In genomic region chr20:45300961-45301360, GRCh38 we compare ENCODE assay signal across 8 cellular contexts. TPM values are rescaled to one million over a fixed set of nuclear protein-coding genes. Genes with fewer than 3 reads are reported as not detected.
DNase-seq lines count a peak whose midpoint lies in the region; ATAC-seq and TF ChIP-seq lines count a peak whose summit lies in the region.

No MANE protein-coding gene starts in this region.

- no peak overlapping the region for H3K27ac Mint-ChIP-seq in activated naive CD4-positive, alpha-beta T cell treated with anti-CD3 and anti-CD28 coated beads, Interleukin-2, amount 10 ng/mL, durations not matched to agents 7 days and 5 days
- H3K27ac Mint-ChIP-seq in naive thymus-derived CD8-positive, alpha-beta T cell: no peak overlapping the region
- H3K27ac Mint-ChIP-seq in activated T-helper 1 cell treated with anti-CD3 and anti-CD28 coated beads, Interleukin-12 subunit alpha, Interleukin-12 subunit beta, Interleukin-2, Interleukin-4 antibody, amounts not matched to agents 30 ng/mL and 10 ng/mL and 1 ng/mL, durations not matched to agents 14 hours and 24 hours and 36 hours: no peak overlapping the region

- H3K36me3 Mint-ChIP-seq in activated naive CD4-positive, alpha-beta T cell treated with anti-CD3 and anti-CD28 coated beads, Interleukin-2, amount 10 ng/mL, durations not matched to agents 7 days and 5 days: no peaks in the 10 kb centered on the region
- H3K36me3 Mint-ChIP-seq in naive thymus-derived CD8-positive, alpha-beta T cell: no peaks in the 10 kb centered on the region
- peaks cover 17% of the 10 kb centered on the region for H3K36me3 Mint-ChIP-seq in activated T-helper 1 cell treated with anti-CD3 and anti-CD28 coated beads, Interleukin-12 subunit alpha, Interleukin-12 subunit beta, Interleukin-2, Interleukin-4 antibody, amounts not matched to agents 30 ng/mL and 10 ng/mL and 1 ng/mL, durations not matched to agents 14 hours and 24 hours and 36 hours (ENCODE audit: low read depth)

- no peaks in the 10 kb centered on the region for H3K9me3 ChIP-seq in left ventricle myocardium inferior (replicated peaks)
- H3K9me3 ChIP-seq in Loucy (ENCODE audit: insufficient read depth, low read depth, low read length): no peaks in the 10 kb centered on the region

- DNase-seq in left ventricle myocardium inferior: no peak
- no peak for DNase-seq in Right ventricle myocardium superior
- DNase-seq in activated naive CD4-positive, alpha-beta T cell treated with anti-CD3 and anti-CD28 coated beads, Interleukin-2, amount 10 ng/mL, durations not matched to agents 7 days and 5 days: peak; percentile 58
- peak in 2 of 10 donors; percentile 8 to 33 for DNase-seq in naive thymus-derived CD8-positive, alpha-beta T cell
- DNase-seq in amniotic stem cell (lab: John Stamatoyannopoulos, UW): no peak
- DNase-seq in DMS79 treated with DMSO at 0.1 percent for 48 hours (lab: John Stamatoyannopoulos, UW): no peak
- DNase-seq in activated T-helper 1 cell treated with anti-CD3 and anti-CD28 coated beads, Interleukin-12 subunit alpha, Interleukin-12 subunit beta, Interleukin-2, Interleukin-4 antibody, amounts not matched to agents 30 ng/mL and 10 ng/mL and 1 ng/mL, durations not matched to agents 14 hours and 24 hours and 36 hours (ENCODE audit: low spot score): no peak

- ATAC-seq in Right ventricle myocardium superior (ENCODE audit: poor library complexity): no peak
- peak; percentile 68 to 79 for ATAC-seq in naive thymus-derived CD8-positive, alpha-beta T cell

- H3K9me3 Mint-ChIP-seq in activated naive CD4-positive, alpha-beta T cell treated with anti-CD3 and anti-CD28 coated beads, Interleukin-2, amount 10 ng/mL, durations not matched to agents 7 days and 5 days: no peaks in the 10 kb centered on the region
- H3K9me3 Mint-ChIP-seq in naive thymus-derived CD8-positive, alpha-beta T cell: no peaks in the 10 kb centered on the region
- no peaks in the 10 kb centered on the region for H3K9me3 Mint-ChIP-seq in activated T-helper 1 cell treated with anti-CD3 and anti-CD28 coated beads, Interleukin-12 subunit alpha, Interleukin-12 subunit beta, Interleukin-2, Interleukin-4 antibody, amounts not matched to agents 30 ng/mL and 10 ng/mL and 1 ng/mL, durations not matched to agents 14 hours and 24 hours and 36 hours

- H3F3A ChIP-seq in Loucy (ENCODE audit: low read depth): no peaks in the 10 kb centered on the region

- H4K20me1 ChIP-seq in Loucy (ENCODE audit: insufficient read depth, low read length, poor library complexity, severe bottlenecking): no peaks in the 10 kb centered on the region

- no peaks in the 10 kb centered on the region for H3K4me1 ChIP-seq in left ventricle myocardium inferior
- no peaks in the 10 kb centered on the region for H3K4me1 ChIP-seq in Loucy (ENCODE audit: insufficient read depth, low read length, poor library complexity, severe bottlenecking)

- H2AFZ ChIP-seq in Loucy (ENCODE audit: low read length): peak overlapping the region; percentile 65; the same call in 1 of the 2 replicates

- TF ChIP-seq CTCF in left ventricle myocardium inferior (IDR thresholded peaks at IDR 0.05; ENCODE audit: borderline replicate concordance) (peak; percentile 22), Loucy (conservative IDR thresholded peaks at IDR 0.05; ENCODE audit: low read length) (peak; percentile 75)

- intact Hi-C loops in left ventricle myocardium inferior (cut with micrococcal nuclease): no loop called here
- intact Hi-C loops in Right ventricle myocardium superior (cut with DNase I): no loop called here
- intact Hi-C loops in activated T-helper 1 cell treated with anti-CD3 and anti-CD28 coated beads, Interleukin-12 subunit alpha, Interleukin-12 subunit beta, Interleukin-2, Interleukin-4 antibody, amounts not matched to agents 30 ng/mL and 10 ng/mL and 1 ng/mL, durations not matched to agents 14 hours and 24 hours and 36 hours (cut with micrococcal nuclease): loop anchor here (1.0 to 10.0 kb wide), 3 partner anchors 8 to 454 kb away; no protein-coding TSS in a partner anchor

- H3K27me3 ChIP-seq in left ventricle myocardium inferior (ENCODE audit: low read depth) (peaks cover 81% of the 10 kb centered on the region), Loucy (ENCODE audit: insufficient read depth, low read length, poor library complexity, severe bottlenecking) (no peaks in the 10 kb centered on the region)

- peaks cover 2% of the 10 kb centered on the region for H3K4me1 Mint-ChIP-seq in activated naive CD4-positive, alpha-beta T cell treated with anti-CD3 and anti-CD28 coated beads, Interleukin-2, amount 10 ng/mL, durations not matched to agents 7 days and 5 days
- no peaks in the 10 kb centered on the region for H3K4me1 Mint-ChIP-seq in naive thymus-derived CD8-positive, alpha-beta T cell
- H3K4me1 Mint-ChIP-seq in activated T-helper 1 cell treated with anti-CD3 and anti-CD28 coated beads, Interleukin-12 subunit alpha, Interleukin-12 subunit beta, Interleukin-2, Interleukin-4 antibody, amounts not matched to agents 30 ng/mL and 10 ng/mL and 1 ng/mL, durations not matched to agents 14 hours and 24 hours and 36 hours (ENCODE audit: low read depth): peaks cover 49% of the 10 kb centered on the region

- no peaks in the 10 kb centered on the region for H3K79me2 ChIP-seq in Loucy (ENCODE audit: insufficient read depth, low read length)

- no peak overlapping the region for H3K4me3 Mint-ChIP-seq in activated naive CD4-positive, alpha-beta T cell treated with anti-CD3 and anti-CD28 coated beads, Interleukin-2, amount 10 ng/mL, durations not matched to agents 7 days and 5 days
- no peak overlapping the region for H3K4me3 Mint-ChIP-seq in naive thymus-derived CD8-positive, alpha-beta T cell
- H3K4me3 Mint-ChIP-seq in activated T-helper 1 cell treated with anti-CD3 and anti-CD28 coated beads, Interleukin-12 subunit alpha, Interleukin-12 subunit beta, Interleukin-2, Interleukin-4 antibody, amounts not matched to agents 30 ng/mL and 10 ng/mL and 1 ng/mL, durations not matched to agents 14 hours and 24 hours and 36 hours: no peak overlapping the region

- no peak overlapping the region for H3K4me2 ChIP-seq in Loucy (ENCODE audit: low read depth, low read length, poor library complexity, severe bottlenecking)

- H3K27ac ChIP-seq in left ventricle myocardium inferior (replicated peaks): no peak overlapping the region

- H3K9ac ChIP-seq in Loucy (ENCODE audit: low read depth, low read length, poor library complexity, severe bottlenecking): no peak overlapping the region

- CTCF ChIA-PET in activated naive CD4-positive, alpha-beta T cell treated with anti-CD3 and anti-CD28 coated beads, Interleukin-2, amount 10 ng/mL, durations not matched to agents 7 days and 5 days (lab: Charles Lee): interaction anchor here (0.6 to 6.2 kb wide), 8 partner anchors 9 to 470 kb away, joined by 3 to 93 read pairs (median 5); no protein-coding TSS in a partner anchor

- H3K36me3 ChIP-seq in left ventricle myocardium inferior: no peaks in the 10 kb centered on the region
- no peaks in the 10 kb centered on the region for H3K36me3 ChIP-seq in Loucy (ENCODE audit: insufficient read depth, low read length)

- H3K4me3 ChIP-seq in left ventricle myocardium inferior (no peak overlapping the region), Loucy (ENCODE audit: low read length, poor library complexity, severe bottlenecking) (no peak overlapping the region)

- POLR2A ChIA-PET in naive thymus-derived CD8-positive, alpha-beta T cell (lab: Charles Lee): no interaction called here

- no peaks in the 10 kb centered on the region for H3K9me2 ChIP-seq in Loucy (replicated peaks; ENCODE audit: low read depth, low read length)

- H3K27me3 Mint-ChIP-seq in activated naive CD4-positive, alpha-beta T cell treated with anti-CD3 and anti-CD28 coated beads, Interleukin-2, amount 10 ng/mL, durations not matched to agents 7 days and 5 days: peaks cover 58% of the 10 kb centered on the region
- H3K27me3 Mint-ChIP-seq in naive thymus-derived CD8-positive, alpha-beta T cell: peaks cover 13 to 83% (median 42%) of the 10 kb centered on the region in 5 donors
- H3K27me3 Mint-ChIP-seq in activated T-helper 1 cell treated with anti-CD3 and anti-CD28 coated beads, Interleukin-12 subunit alpha, Interleukin-12 subunit beta, Interleukin-2, Interleukin-4 antibody, amounts not matched to agents 30 ng/mL and 10 ng/mL and 1 ng/mL, durations not matched to agents 14 hours and 24 hours and 36 hours (ENCODE audit: insufficient read depth): no peaks in the 10 kb centered on the region

RNA-seq across cellular contexts. Expression of gene RBPJL, which starts 5.7 kb away (rescaled TPM):
- not detected for total RNA-seq in left ventricle myocardium inferior
- total RNA-seq in Right ventricle myocardium superior: not detected
- not detected for total RNA-seq in naive thymus-derived CD8-positive, alpha-beta T cell
- not detected for polyA plus RNA-seq in naive thymus-derived CD8-positive, alpha-beta T cell
- total RNA-seq in activated T-helper 1 cell treated with anti-CD3 and anti-CD28 coated beads, Interleukin-12 subunit alpha, Interleukin-12 subunit beta, Interleukin-2, Interleukin-4 antibody, amounts not matched to agents 30 ng/mL and 10 ng/mL and 1 ng/mL, durations not matched to agents 14 hours and 24 hours and 36 hours: 0.18 TPM in 1 of 2 replicates, not detected in the other

RNA-seq across cellular contexts. Expression of gene MATN4, which starts 7.1 kb away (rescaled TPM):
- total RNA-seq in left ventricle myocardium inferior: not detected
- not detected for total RNA-seq in Right ventricle myocardium superior
- not detected for total RNA-seq in naive thymus-derived CD8-positive, alpha-beta T cell
- polyA plus RNA-seq in naive thymus-derived CD8-positive, alpha-beta T cell: not detected
- 2.0 and 2.1 TPM in 2 replicates for total RNA-seq in activated T-helper 1 cell treated with anti-CD3 and anti-CD28 coated beads, Interleukin-12 subunit alpha, Interleukin-12 subunit beta, Interleukin-2, Interleukin-4 antibody, amounts not matched to agents 30 ng/mL and 10 ng/mL and 1 ng/mL, durations not matched to agents 14 hours and 24 hours and 36 hours

RNA-seq across cellular contexts. Expression of gene SLPI, which starts 46.6 kb away (rescaled TPM):
- 1.8 TPM for total RNA-seq in left ventricle myocardium inferior
- total RNA-seq in Right ventricle myocardium superior: 1.2 TPM
- total RNA-seq in naive thymus-derived CD8-positive, alpha-beta T cell: not detected
- polyA plus RNA-seq in naive thymus-derived CD8-positive, alpha-beta T cell: not detected
- not detected in 2 replicates for total RNA-seq in activated T-helper 1 cell treated with anti-CD3 and anti-CD28 coated beads, Interleukin-12 subunit alpha, Interleukin-12 subunit beta, Interleukin-2, Interleukin-4 antibody, amounts not matched to agents 30 ng/mL and 10 ng/mL and 1 ng/mL, durations not matched to agents 14 hours and 24 hours and 36 hours

RNA-seq across cellular contexts. Expression of gene SDC4, which starts 47.3 kb away (rescaled TPM):
- 77.4 TPM for total RNA-seq in left ventricle myocardium inferior
- total RNA-seq in Right ventricle myocardium superior: 80.7 TPM
- under 1 TPM; 0.25 to 0.31 TPM for total RNA-seq in naive thymus-derived CD8-positive, alpha-beta T cell
- polyA plus RNA-seq in naive thymus-derived CD8-positive, alpha-beta T cell: under 1 TPM in 2 of 3 donors, not detected in 1; 0.09 to 0.24 TPM
- 220 and 222 TPM in 2 replicates for total RNA-seq in activated T-helper 1 cell treated with anti-CD3 and anti-CD28 coated beads, Interleukin-12 subunit alpha, Interleukin-12 subunit beta, Interleukin-2, Interleukin-4 antibody, amounts not matched to agents 30 ng/mL and 10 ng/mL and 1 ng/mL, durations not matched to agents 14 hours and 24 hours and 36 hours
